19 cellular contexts compared by ENCODE assay signal in the genomic region with DNA sequence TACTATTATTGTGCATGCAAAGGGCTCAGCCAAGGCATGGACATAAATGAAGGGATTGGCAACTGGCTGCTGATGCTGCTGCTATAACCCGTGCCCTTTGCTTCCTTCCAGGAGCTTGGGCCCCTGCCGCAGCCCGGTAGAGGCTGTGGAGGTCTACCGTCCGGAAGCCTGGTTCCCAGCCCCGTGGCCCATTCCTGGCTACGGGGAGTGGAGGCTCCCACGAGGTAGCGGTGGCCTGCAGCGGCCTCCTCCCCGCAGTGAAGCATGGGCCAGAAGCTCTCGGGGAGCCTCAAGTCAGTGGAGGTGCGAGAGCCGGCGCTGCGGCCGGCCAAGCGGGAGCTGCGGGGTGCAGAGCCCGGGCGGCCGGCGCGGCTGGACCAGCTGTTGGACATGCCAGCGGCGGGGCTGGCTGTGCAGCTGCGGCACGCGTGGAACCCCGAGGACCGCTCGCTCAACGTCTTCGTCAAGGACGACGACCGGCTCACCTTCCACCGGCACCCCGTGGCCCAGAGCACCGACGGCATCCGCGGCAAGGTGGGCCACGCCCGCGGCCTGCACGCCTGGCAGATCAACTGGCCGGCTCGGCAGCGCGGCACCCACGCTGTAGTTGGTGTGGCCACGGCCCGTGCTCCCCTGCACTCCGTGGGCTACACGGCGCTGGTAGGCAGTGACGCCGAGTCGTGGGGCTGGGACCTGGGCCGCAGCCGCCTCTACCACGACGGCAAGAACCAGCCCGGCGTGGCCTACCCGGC. TPM values are rescaled to one million over a fixed set of nuclear protein-coding genes. Genes with fewer than 3 reads are reported as not detected.
A peak's percentile ranks its signal among the peaks of the same experiment; 100 is the strongest.
DNase-seq lines count a peak whose midpoint lies in the region; ATAC-seq and TF ChIP-seq lines count a peak whose summit lies in the region.
"Had no signal": no experiment of that assay in that cellular context is flagged by ENCODE, and none has a peak within 500 bp of the region (broad histone marks: within the 10 kb centered on the region; RNA-seq: fewer than 3 reads in every experiment).

No MANE protein-coding gene starts in this region.

- H4K20me1 ChIP-seq in H9 (ENCODE audit: control insufficient read depth, insufficient read depth, insufficient read length), result no peaks in the 10 kb centered on the region
- H4K20me1 ChIP-seq: BLaER1 treated with 17β-estradiol and CSF1 and Interleukin-3, amounts not matched to agents 10 nM and 100 nM had no signal

- H2BK15ac ChIP-seq in H9 (ENCODE audit: low read depth, low read length), result no peak overlapping the region

- no peak overlapping the region for H2BK12ac ChIP-seq in H9 (ENCODE audit: insufficient read length, low read depth, low read length)

- H3K36me3 Mint-ChIP-seq in H9 (ENCODE audit: insufficient read depth in 1 of 3, low read depth in 3 of 3), result peaks cover 0 to 4% (median 0%) of the 10 kb centered on the region in 3 experiments; a peak in 3 of 7 replicates
- H3K36me3 Mint-ChIP-seq in stimulated activated memory B cell treated with anti-CD40 and anti-IgM and Interleukin-4, amounts not matched to agents 10 μg/mL and 1 μg/mL and 100 μg/mL, for 72 hours, result no peaks in the 10 kb centered on the region
- H3K36me3 Mint-ChIP-seq: CD8-positive, alpha-beta T cell had no signal

- no peak overlapping the region for H3K9ac ChIP-seq in H9 (ENCODE audit: extremely low read depth, insufficient read length, low read length)
- H3K9ac ChIP-seq: BLaER1 treated with 17β-estradiol and CSF1 and Interleukin-3, amounts not matched to agents 10 nM and 100 nM; KMS-11 had no signal

- H3K9me3 ChIP-seq in H9 (ENCODE audit: control insufficient read depth, low read depth, low read length), result no peaks in the 10 kb centered on the region

- H2AK5ac ChIP-seq in H9 (ENCODE audit: insufficient read length, low read length), result no peak overlapping the region

- no peaks in the 10 kb centered on the region for H3K79me2 ChIP-seq in H9 (ENCODE audit: insufficient read depth, low read length)

- DNase-seq in H9, result peak; percentile 24
- DNase-seq in ecto neural progenitor cell (ENCODE audit: low spot score), result peak; percentile 34
- DNase-seq in mesenteric fat pad (ENCODE audit: low spot score), result peak; percentile 85
- DNase-seq in kidney glomerular epithelial cell (lab: John Stamatoyannopoulos, UW), result no peak
- DNase-seq: Calu3; CD8-positive, alpha-beta T cell; MV-4-11; NCI-H1694 treated with DMSO at 0.1 percent for 48 hours; NCI-H510A; NCI-H774; SHP77 had no signal

- H3K27me3 ChIP-seq in H9 (ENCODE audit: insufficient read depth, low read length), result no peaks in the 10 kb centered on the region; the same call in 1 of the 2 replicates
- H3K27me3 ChIP-seq: BLaER1 treated with 17β-estradiol and CSF1 and Interleukin-3, amounts not matched to agents 10 nM and 100 nM had no signal

- no peak overlapping the region for H3K18ac ChIP-seq in H9 (ENCODE audit: insufficient read length, low read depth, low read length)

- TF ChIP-seq CTCF in H9 (conservative IDR thresholded peaks at IDR 0.05), result no peak

- H3K27ac ChIP-seq in H9 (ENCODE audit: insufficient read length, low read depth, low read length), result no peak overlapping the region
- H3K27ac ChIP-seq: BLaER1 treated with 17β-estradiol and CSF1 and Interleukin-3, amounts not matched to agents 10 nM and 100 nM; HL-60; KMS-11 had no signal

- H3K23ac ChIP-seq in H9 (ENCODE audit: insufficient read length, low read depth, low read length), result no peak overlapping the region

- H2BK20ac ChIP-seq in H9 (ENCODE audit: low read depth, low read length, poor library complexity, severe bottlenecking), result no peak overlapping the region

- H3T11ph ChIP-seq in H9 (ENCODE audit: low read length), result no peak overlapping the region

- no peak overlapping the region for H3K27ac Mint-ChIP-seq in H9
- H3K27ac Mint-ChIP-seq in stimulated activated memory B cell treated with anti-CD40 and anti-IgM and Interleukin-4, amounts not matched to agents 10 μg/mL and 1 μg/mL and 100 μg/mL, for 72 hours, result no peak overlapping the region
- H3K27ac Mint-ChIP-seq: CD8-positive, alpha-beta T cell had no signal

- no peak overlapping the region for H3K4ac ChIP-seq in H9 (ENCODE audit: low read depth, low read length)

- no peak overlapping the region for H2AFZ ChIP-seq in H9 (ENCODE audit: low read length)

- no peaks in the 10 kb centered on the region for H3K9me3 Mint-ChIP-seq in H9
- no peaks in the 10 kb centered on the region for H3K9me3 Mint-ChIP-seq in stimulated activated memory B cell treated with anti-CD40 and anti-IgM and Interleukin-4, amounts not matched to agents 10 μg/mL and 1 μg/mL and 100 μg/mL, for 72 hours
- H3K9me3 Mint-ChIP-seq: CD8-positive, alpha-beta T cell had no signal

- no peaks in the 10 kb centered on the region for H3K79me1 ChIP-seq in H9 (ENCODE audit: insufficient read depth, low read depth, low read length, poor library complexity, severe bottlenecking)

- peaks cover 25 to 32% of the 10 kb centered on the region in 2 experiments for H3K4me1 Mint-ChIP-seq in H9
- H3K4me1 Mint-ChIP-seq in stimulated activated memory B cell treated with anti-CD40 and anti-IgM and Interleukin-4, amounts not matched to agents 10 μg/mL and 1 μg/mL and 100 μg/mL, for 72 hours, result no peaks in the 10 kb centered on the region

- H3K27me3 Mint-ChIP-seq in H9 (ENCODE audit: low read depth), result peaks cover 40% of the 10 kb centered on the region
- H3K27me3 Mint-ChIP-seq in stimulated activated memory B cell treated with anti-CD40 and anti-IgM and Interleukin-4, amounts not matched to agents 10 μg/mL and 1 μg/mL and 100 μg/mL, for 72 hours, result peaks cover 8% of the 10 kb centered on the region

- WGBS in H9 (ENCODE audit: extremely low coverage, insufficient read length, low lambda C conversion rate), result no CpG with 5 or more reads among the region's 67 CpGs

- H3K4me2 ChIP-seq in H9 (ENCODE audit: insufficient read depth, insufficient read length, low read length), result no peak overlapping the region
- H3K4me2 ChIP-seq: BLaER1 treated with 17β-estradiol and CSF1 and Interleukin-3, amounts not matched to agents 10 nM and 100 nM; KMS-11 had no signal

- H3K23me2 ChIP-seq in H9 (ENCODE audit: insufficient read length, low read depth, low read length, poor library complexity, severe bottlenecking), result no peaks in the 10 kb centered on the region

- no peak overlapping the region for H3K56ac ChIP-seq in H9 (ENCODE audit: insufficient read length, low read depth, low read length)

- H4K5ac ChIP-seq in H9 (ENCODE audit: insufficient read length, low read depth, low read length), result no peak overlapping the region

- H3K4me3 Mint-ChIP-seq in H9, result no peak overlapping the region
- no peak overlapping the region for H3K4me3 Mint-ChIP-seq in stimulated activated memory B cell treated with anti-CD40 and anti-IgM and Interleukin-4, amounts not matched to agents 10 μg/mL and 1 μg/mL and 100 μg/mL, for 72 hours
- H3K4me3 Mint-ChIP-seq: CD8-positive, alpha-beta T cell had no signal

- H4K8ac ChIP-seq in H9 (replicated peaks; ENCODE audit: insufficient read length, low read depth, low read length), result no peak overlapping the region

- no peak overlapping the region for H2BK5ac ChIP-seq in H9 (ENCODE audit: insufficient read length, low read length)

- H4K91ac ChIP-seq in H9 (ENCODE audit: insufficient read length, low read depth, low read length), result no peak overlapping the region

- H2BK120ac ChIP-seq in H9 (ENCODE audit: low read depth, low read length, poor library complexity, severe bottlenecking), result no peak overlapping the region

- peak; percentile 20 for ATAC-seq in stimulated activated memory B cell treated with anti-CD40 and anti-IgM and Interleukin-4, amounts not matched to agents 10 μg/mL and 1 μg/mL and 100 μg/mL, for 72 hours
- no peak for ATAC-seq in GM18505 (IDR thresholded peaks at IDR 0.05; ENCODE audit: unreplicated experiment)
- no peak for ATAC-seq in GM18868 (IDR thresholded peaks at IDR 0.05; ENCODE audit: unreplicated experiment)
- ATAC-seq: CD8-positive, alpha-beta T cell had no signal

- TF ChIP-seq POLR2A in GM18505 (IDR thresholded peaks at IDR 0.05; ENCODE audit: borderline replicate concordance, extremely low read depth, insufficient read depth, insufficient read length), result no peak

- no peak overlapping the region; the same call in 1 of the 2 replicates for H3K14ac ChIP-seq in H9 (ENCODE audit: insufficient read depth, low read length)

- peaks cover 12% of the 10 kb centered on the region for H3K4me1 ChIP-seq in H9 (ENCODE audit: insufficient read depth, low read length)

RNA-seq across cellular contexts. Expression of gene SPSB4, which starts 14.9 kb away (rescaled TPM):
- 6.0 and 6.2 TPM in 2 replicates for total RNA-seq in H9 (2021)
- 1.1 TPM for total RNA-seq in mesenteric fat pad
- total RNA-seq: Calu3; CD8-positive, alpha-beta T cell; HT1080; RPMI7951 had no signal
